9 cellular contexts compared by ENCODE assay signal in the genomic region with DNA sequence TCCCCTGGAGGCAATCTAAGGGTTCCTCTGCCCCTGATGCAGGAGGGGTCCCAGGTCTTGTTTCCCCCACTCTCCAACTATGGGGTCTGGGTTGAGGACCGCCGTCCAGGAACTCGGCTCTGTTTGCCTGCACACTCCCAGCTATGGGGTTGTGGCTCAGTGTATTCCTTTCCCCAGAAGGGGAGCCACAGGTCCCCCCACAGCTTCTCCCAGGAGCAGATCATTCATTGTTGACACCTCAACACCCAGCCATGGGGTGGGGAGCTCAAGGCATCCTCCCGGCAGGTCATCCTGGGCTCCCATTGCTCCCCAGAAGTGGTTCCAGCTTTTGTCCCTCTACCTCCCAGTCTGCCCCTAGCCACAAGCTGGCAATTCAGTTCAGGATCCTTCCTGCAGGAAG. TPM values are rescaled to one million over a fixed set of nuclear protein-coding genes. Genes with fewer than 3 reads are reported as not detected.
DNase-seq lines count a peak whose midpoint lies in the region; ATAC-seq and TF ChIP-seq lines count a peak whose summit lies in the region.
"Had no signal": no experiment of that assay in that cellular context is flagged by ENCODE, and none has a peak within 500 bp of the region (broad histone marks: within the 10 kb centered on the region; RNA-seq: fewer than 3 reads in every experiment).

No MANE protein-coding gene starts in this region.

- H3K9me3 Mint-ChIP-seq in activated T-cell treated with anti-CD3 and anti-CD28 coated beads, Interleukin-2, amount 50 U/mL, for 24 hours = no peaks in the 10 kb centered on the region

- no peak for TF ChIP-seq POLR2A in thyroid gland (IDR thresholded peaks at IDR 0.05)

- H3K4me3 Mint-ChIP-seq in activated T-cell treated with anti-CD3 and anti-CD28 coated beads, Interleukin-2, amount 50 U/mL, for 24 hours = peak overlapping the region; percentile 72

- in situ Hi-C loops in brain microvascular endothelial cell (cut with HindIII; ENCODE audit: low pct_ligation_motif_present, low sequenced_read_pairs) = no loop called here

- no peaks in the 10 kb centered on the region for H3K36me3 Mint-ChIP-seq in activated T-cell treated with anti-CD3 and anti-CD28 coated beads, Interleukin-2, amount 50 U/mL, for 24 hours (ENCODE audit: low read depth)

- H3K27ac Mint-ChIP-seq in activated T-cell treated with anti-CD3 and anti-CD28 coated beads, Interleukin-2, amount 50 U/mL, for 24 hours = peak overlapping the region; percentile 44

- H3K27me3 Mint-ChIP-seq in activated T-cell treated with anti-CD3 and anti-CD28 coated beads, Interleukin-2, amount 50 U/mL, for 24 hours = peaks cover 33% of the 10 kb centered on the region

- peaks cover 12% of the 10 kb centered on the region for H3K4me1 Mint-ChIP-seq in activated T-cell treated with anti-CD3 and anti-CD28 coated beads, Interleukin-2, amount 50 U/mL, for 24 hours (ENCODE audit: low read depth)

- no peaks in the 10 kb centered on the region for H3K36me3 ChIP-seq in brain microvascular endothelial cell (replicated peaks)
- peaks cover 8% of the 10 kb centered on the region for H3K36me3 ChIP-seq in lower lobe of right lung
- peaks cover 8 to 11% of the 10 kb centered on the region in 2 donors for H3K36me3 ChIP-seq in thyroid gland
- H3K36me3 ChIP-seq: neutrophil had no signal

- no peak for DNase-seq in activated T-cell treated with anti-CD3 and anti-CD28 coated beads, Interleukin-2, amount 50 U/mL, for 24 hours
- no peak for DNase-seq in activated T-cell treated with anti-CD3 and anti-CD28 coated beads, Interleukin-2, amount 50 U/mL, for 48 hours
- DNase-seq in brain microvascular endothelial cell (no peak), lower lobe of right lung (no peak), thyroid gland (no peak), SHP77 treated with DMSO at 0.1 percent for 48 hours (lab: John Stamatoyannopoulos, UW) (no peak), NCI-H510A (lab: John Stamatoyannopoulos, UW) (no peak)

- H3K4me1 ChIP-seq in lower lobe of right lung (peaks cover 25% of the 10 kb centered on the region), thyroid gland (peaks cover 8 to 13% of the 10 kb centered on the region in 2 donors)

- H3K27me3 ChIP-seq in brain microvascular endothelial cell (replicated peaks) (no peaks in the 10 kb centered on the region), lower lobe of right lung (ENCODE audit: low read depth) (no peaks in the 10 kb centered on the region), thyroid gland (no peaks in the 10 kb centered on the region)

- 20 to 43% methylated on average over 1 to 4 of the region's 4 CpGs for WGBS in thyroid gland, 2 donors

- ATAC-seq in lower lobe of right lung = no peak
- no peak for ATAC-seq in HG02759 (IDR thresholded peaks at IDR 0.05; ENCODE audit: unreplicated experiment)

- H3K27ac ChIP-seq in brain microvascular endothelial cell (no peak overlapping the region), lower lobe of right lung (peak overlapping the region; percentile 86), thyroid gland (peak overlapping the region in 2 of 3 donors; percentile 74 to 88)
- H3K27ac ChIP-seq: neutrophil had no signal

- intact Hi-C loops in lower lobe of right lung (cut with DNase I) = no loop called here
- intact Hi-C loops in thyroid gland (cut with DNase I) = no loop called here

- TF ChIP-seq CTCF in brain microvascular endothelial cell (IDR thresholded peaks at IDR 0.05; ENCODE audit: low read depth, low read length, missing control alignments) (no peak), lower lobe of right lung (IDR thresholded peaks at IDR 0.05) (no peak), thyroid gland (IDR thresholded peaks at IDR 0.05) (no peak)

- no peaks in the 10 kb centered on the region for H3K9me3 ChIP-seq in lower lobe of right lung
- no peaks in the 10 kb centered on the region for H3K9me3 ChIP-seq in thyroid gland
- H3K9me3 ChIP-seq: neutrophil had no signal

- H3K4me3 ChIP-seq in brain microvascular endothelial cell (ENCODE audit: low read depth, low read length) (peak overlapping the region; percentile 70), lower lobe of right lung (peak overlapping the region; percentile 75), thyroid gland (replicated peaks in 1 of 3) (peak overlapping the region in 1 of 3 donors; percentile 89)

RNA-seq across cellular contexts. Expression of gene ZNF358, which starts 1.0 kb away (rescaled TPM):
- total RNA-seq in lower lobe of right lung (54.9 TPM), thyroid gland (100 to 1,000 TPM in 1 of 4 donors, 10 to 100 TPM in 3; 57.6 to 102 (median 69.5) TPM)

RNA-seq across cellular contexts. Expression of gene MCOLN1, which starts 5.5 kb away (rescaled TPM):
- total RNA-seq in lower lobe of right lung = 79.0 TPM
- total RNA-seq in thyroid gland = 10 to 100 TPM in 3 of 4 donors, 1 to 10 TPM in 1; 9.1 to 25.0 (median 14.5) TPM

RNA-seq across cellular contexts. Expression of gene PNPLA6, which starts 18.6 kb away (rescaled TPM):
- total RNA-seq in lower lobe of right lung = 289 TPM
- total RNA-seq in thyroid gland = 10 to 100 TPM; 53.2 to 93.9 (median 84.1) TPM

RNA-seq across cellular contexts. Expression of gene PEX11G, which starts 28.0 kb away (rescaled TPM):
- 3.8 TPM for total RNA-seq in lower lobe of right lung
- total RNA-seq in thyroid gland = 10 to 100 TPM in 1 of 4 donors, 1 to 10 TPM in 3; 2.3 to 11.5 (median 5.5) TPM
